18 cellular contexts compared by ENCODE assay signal in genomic region chr22:48659393-48659792, GRCh38.
"Had no signal": no experiment of that assay in that cellular context is flagged by ENCODE, and none has a peak within 500 bp of the region (broad histone marks: within the 10 kb centered on the region; RNA-seq: fewer than 3 reads in every experiment).

No MANE protein-coding gene starts in this region.

- H3K9me3 ChIP-seq: colonic mucosa, uterus had no signal

- H3K27me3 ChIP-seq: colonic mucosa, foreskin keratinocyte, neutrophil, upper lobe of left lung, uterus had no signal

- H3K27ac ChIP-seq: colonic mucosa, foreskin keratinocyte, neutrophil, psoas muscle, tibial artery, upper lobe of left lung, uterus had no signal

- DNase-seq: colonic mucosa; dermis blood vessel endothelial cell; endodermal cell; erythroblast; foreskin keratinocyte; left colon; mammary epithelial cell; naive thymus-derived CD4-positive, alpha-beta T cell; nephron progenitor cell; retina; stimulated activated CD4-positive, alpha-beta T cell treated with anti-CD3 and anti-CD28 coated beads, Interleukin-2, amount 100 ng/mL, for 48 hours; stimulated activated naive CD4-positive, alpha-beta T cell treated with Interleukin-2 at 50 U/mL for 16 hours; tibial artery; upper lobe of left lung; uterus had no signal

- H3K27ac Mint-ChIP-seq: endodermal cell; naive thymus-derived CD4-positive, alpha-beta T cell; nephron progenitor cell had no signal

- H3K4me1 ChIP-seq: colonic mucosa, foreskin keratinocyte, psoas muscle, tibial artery, upper lobe of left lung, uterus had no signal

- H3K36me3 ChIP-seq: colonic mucosa, neutrophil, tibial artery, upper lobe of left lung, uterus had no signal

- ATAC-seq: foreskin keratinocyte; left colon; naive thymus-derived CD4-positive, alpha-beta T cell had no signal

- H3K4me1 Mint-ChIP-seq: endodermal cell; naive thymus-derived CD4-positive, alpha-beta T cell had no signal

- H3K4me3 ChIP-seq: colonic mucosa, psoas muscle, smooth muscle cell, tibial artery, upper lobe of left lung, uterus had no signal

- H3K4me3 Mint-ChIP-seq: endodermal cell; naive thymus-derived CD4-positive, alpha-beta T cell; nephron progenitor cell had no signal
